Comparison of ENCODE assay signal across 27 cellular contexts in the genomic region with DNA sequence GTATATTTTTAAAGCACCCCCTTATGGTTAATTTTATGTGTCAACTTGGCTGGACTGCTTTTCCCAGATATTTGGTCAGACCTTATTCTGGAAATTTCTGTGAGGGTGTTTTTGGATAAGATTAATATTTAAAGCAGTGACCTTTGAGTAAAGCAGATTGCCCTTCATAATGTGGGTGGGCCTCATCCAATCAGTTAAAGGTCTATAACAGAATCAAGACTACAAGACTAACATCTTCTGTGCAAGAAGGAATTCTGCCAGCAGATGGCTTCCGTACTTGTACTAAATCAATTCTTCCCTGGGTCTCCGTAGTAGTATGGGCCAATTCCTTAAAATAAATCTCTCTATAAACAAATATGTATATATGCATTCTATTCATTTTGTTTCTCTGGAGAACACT.
"Had no signal": no experiment of that assay in that cellular context is flagged by ENCODE, and none has a peak within 500 bp of the region (broad histone marks: within the 10 kb centered on the region; RNA-seq: fewer than 3 reads in every experiment).

No MANE protein-coding gene starts in this region.

- H3K4me1 ChIP-seq: left ventricle myocardium inferior, pancreas, prostate gland, stomach, testis, thyroid gland, upper lobe of right lung, uterus had no signal

- H3K27ac ChIP-seq: left ventricle myocardium inferior, pancreas, prostate gland, skin epidermis, stomach, testis, thyroid gland, upper lobe of right lung, uterus had no signal

- H3K9me3 ChIP-seq: pancreas, prostate gland, stomach, testis, thyroid gland, upper lobe of right lung, uterus had no signal

- H3K4me3 ChIP-seq: left ventricle myocardium inferior, lung, pancreas, prostate gland, skin epidermis, stomach, testis, thyroid gland, upper lobe of right lung, uterus had no signal

- H3K9me3 Mint-ChIP-seq: nephron had no signal

- H3K27me3 ChIP-seq: pancreas, stomach, testis, thyroid gland, upper lobe of right lung, uterus had no signal

- H3K36me3 ChIP-seq: left ventricle myocardium inferior, pancreas, prostate gland, stomach, thyroid gland, upper lobe of right lung, uterus had no signal

- H3K4me3 Mint-ChIP-seq: mesothelial cell of epicardium; naive thymus-derived CD4-positive, alpha-beta T cell; nephron; neural crest cell; stimulated activated naive B cell treated with anti-CD40 and anti-IgM and Interleukin-4, amounts not matched to agents 10 μg/mL and 1 μg/mL and 100 μg/mL, for 72 hours had no signal

- H3K27ac Mint-ChIP-seq: mesothelial cell of epicardium; naive thymus-derived CD4-positive, alpha-beta T cell; nephron; stimulated activated naive B cell treated with anti-CD40 and anti-IgM and Interleukin-4, amounts not matched to agents 10 μg/mL and 1 μg/mL and 100 μg/mL, for 72 hours had no signal

- H3K36me3 Mint-ChIP-seq: mesothelial cell of epicardium; naive thymus-derived CD4-positive, alpha-beta T cell; stimulated activated naive B cell treated with anti-CD40 and anti-IgM and Interleukin-4, amounts not matched to agents 10 μg/mL and 1 μg/mL and 100 μg/mL, for 72 hours had no signal

- H3K4me1 Mint-ChIP-seq: mesothelial cell of epicardium; nephron; neural crest cell; stimulated activated naive B cell treated with anti-CD40 and anti-IgM and Interleukin-4, amounts not matched to agents 10 μg/mL and 1 μg/mL and 100 μg/mL, for 72 hours had no signal

- DNase-seq: islet precursor cell; left ventricle myocardium inferior; mesendoderm; naive thymus-derived CD4-positive, alpha-beta T cell; nucleus accumbens; pancreas; posterior cingulate gyrus; retina; right cardiac atrium; stimulated activated CD4-positive, alpha-beta T cell treated with anti-CD3 and anti-CD28 coated beads, Interleukin-12 subunit alpha, Interleukin-12 subunit beta, amount 100 ng/mL, for 4 hours; stimulated activated CD4-positive, alpha-beta T cell treated with anti-CD3 and anti-CD28 coated beads, Interleukin-15, amount 100 ng/mL, for 24 hours; stimulated activated CD4-positive, alpha-beta T cell treated with anti-CD3 and anti-CD28 coated beads, Interleukin-2, amount 100 ng/mL, for 24 hours; stimulated activated CD4-positive, alpha-beta T cell treated with anti-CD3 and anti-CD28 coated beads, Interleukin-4, amount 100 ng/mL, for 1 hour; stimulated activated naive B cell treated with anti-CD40 and anti-IgM and Interleukin-4, amounts not matched to agents 10 μg/mL and 1 μg/mL and 100 μg/mL, for 72 hours; stimulated activated naive CD8-positive, alpha-beta T cell treated with anti-CD3 and anti-CD28 coated beads, Interleukin-15, Interleukin-2, amounts not matched to agents 100 U/mL and 50 U/mL, for 24 hours; stomach; testis; thyroid gland; trophoblast cell; upper lobe of right lung; uterus had no signal
